In the genomic region with DNA sequence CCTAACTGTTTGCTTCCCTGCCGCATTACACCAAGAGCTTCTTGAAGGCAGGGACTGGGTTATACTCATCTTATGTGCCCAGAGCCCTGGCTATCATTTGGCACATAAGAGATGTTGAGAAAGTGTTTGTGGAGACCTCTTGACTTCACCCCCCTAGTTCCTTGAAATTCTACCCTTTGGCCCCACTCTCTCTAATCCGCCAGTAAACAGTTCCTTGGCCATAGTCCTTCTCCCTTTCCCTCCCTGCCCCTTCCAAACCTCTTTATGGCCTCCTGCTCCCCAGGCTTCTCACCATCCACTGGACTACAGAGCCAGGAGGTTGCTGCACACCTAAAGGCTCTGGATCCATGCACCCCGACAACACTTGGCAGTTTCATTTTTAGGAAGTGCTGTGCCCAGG, we compare ENCODE assay signal across 19 cellular contexts. TPM values are rescaled to one million over a fixed set of nuclear protein-coding genes. Genes with fewer than 3 reads are reported as not detected.
DNase-seq lines count a peak whose midpoint lies in the region; FAIRE-seq and TF ChIP-seq lines count a peak whose summit lies in the region.
"Had no signal": no experiment of that assay in that cellular context is flagged by ENCODE, and none has a peak within 500 bp of the region (broad histone marks: within the 10 kb centered on the region; RNA-seq: fewer than 3 reads in every experiment).

No MANE protein-coding gene starts in this region.

- peaks cover 5 to 6% of the 10 kb centered on the region in 2 donors for H3K4me1 ChIP-seq in breast epithelium
- peaks cover 11% of the 10 kb centered on the region for H3K4me1 ChIP-seq in Karpas-422 (ENCODE audit: low read length)

- no peak overlapping the region for H3K9ac ChIP-seq in Karpas-422 (ENCODE audit: low read length)

- no peaks in the 10 kb centered on the region for H3K27me3 ChIP-seq in breast epithelium
- no peaks in the 10 kb centered on the region for H3K27me3 ChIP-seq in Karpas-422 (ENCODE audit: low read length)

- no peak overlapping the region for H3K4me3 Mint-ChIP-seq in MCF 10A (ENCODE audit: unreplicated experiment)
- no peak overlapping the region for H3K4me3 Mint-ChIP-seq in mesothelial cell of epicardium
- H3K4me3 Mint-ChIP-seq: CD14-positive monocyte had no signal

- H3K36me3 Mint-ChIP-seq in MCF 10A (ENCODE audit: insufficient read depth, unreplicated experiment) = no peaks in the 10 kb centered on the region
- H3K36me3 Mint-ChIP-seq in mesothelial cell of epicardium = no peaks in the 10 kb centered on the region
- H3K36me3 Mint-ChIP-seq: CD14-positive monocyte had no signal

- H3K9me2 ChIP-seq in Karpas-422 (replicated peaks; ENCODE audit: insufficient read depth, low read length) = no peaks in the 10 kb centered on the region

- no peak overlapping the region for H3K4me3 ChIP-seq in breast epithelium
- no peak overlapping the region for H3K4me3 ChIP-seq in Karpas-422 (ENCODE audit: low read length)
- H3K4me3 ChIP-seq: A549 had no signal

- no TSS peak for BruUV-seq in MCF 10A (replicated peaks; lab: Mats Ljungman, UMichigan)

- H3K27ac ChIP-seq in breast epithelium (no peak overlapping the region), RWPE1 (peak overlapping the region; percentile 86), substantia nigra (ENCODE audit: low read depth, low read length, poor library complexity, severe bottlenecking) (peak overlapping the region; percentile 100), Karpas-422 (ENCODE audit: low read length) (no peak overlapping the region)
- H3K27ac ChIP-seq: A549 had no signal

- POLR2A ChIA-PET in MCF 10A (lab: Yijun Ruan, JAX) (interaction anchor here (3.0 kb wide), 1 partner anchor 10 kb away, joined by 14 read pairs; no protein-coding TSS in a partner anchor), RWPE1 (lab: Yijun Ruan, JAX; ENCODE audit: low non-redundant PET) (no interaction called here)

- intact Hi-C loops in MCF 10A (cut with micrococcal nuclease) = no loop called here
- intact Hi-C loops in breast epithelium (cut with DNase I; ENCODE audit: low total_unique reads) = no loop called here

- CTCF ChIA-PET in MCF 10A (lab: Yijun Ruan, JAX) = interaction anchor here (2.0 to 37.5 kb wide), 4 partner anchors 10 to 79 kb away, joined by 7 to 1608 read pairs (median 103); no protein-coding TSS in a partner anchor
- CTCF ChIA-PET in RWPE1 (lab: Yijun Ruan, JAX) = interaction anchor here (0.7 to 5.7 kb wide), 3 partner anchors 15 to 178 kb away, joined by 4 to 36 read pairs (median 5); no protein-coding TSS in a partner anchor

- H3K27ac Mint-ChIP-seq in MCF 10A (ENCODE audit: low read depth, unreplicated experiment) (peak overlapping the region; percentile 87), mesothelial cell of epicardium (peak overlapping the region; percentile 0)

- H3K9me3 ChIP-seq in breast epithelium (no peaks in the 10 kb centered on the region), Karpas-422 (ENCODE audit: low read length) (no peaks in the 10 kb centered on the region)
- H3K9me3 ChIP-seq: A549 had no signal

- no peak overlapping the region for H2AFZ ChIP-seq in Karpas-422 (ENCODE audit: low read length)

- H3K4me2 ChIP-seq in Karpas-422 (ENCODE audit: low read depth, low read length, poor library complexity, severe bottlenecking) = no peak overlapping the region
- H3K4me2 ChIP-seq: A549 had no signal

- no peak for TF ChIP-seq POLR2A in breast epithelium (IDR thresholded peaks at IDR 0.05)

- H3K79me2 ChIP-seq in Karpas-422 (ENCODE audit: low read length) = no peaks in the 10 kb centered on the region

- no peaks in the 10 kb centered on the region for H4K20me1 ChIP-seq in Karpas-422 (ENCODE audit: insufficient read depth, low read depth, low read length)

- DNase-seq in MCF 10A (ENCODE audit: unreplicated experiment) (no peak), breast epithelium (ENCODE audit: low spot score in 2 of 2) (no peak), RWPE1 (ENCODE audit: low spot score) (no peak), mesothelial cell of epicardium (ENCODE audit: low spot score in 2 of 2, unreplicated experiment in 2 of 2) (no peak), substantia nigra (lab: John Stamatoyannopoulos, UW) (no peak), Karpas-422 (no peak), SKM-1 treated with dmso at 0.1 percent for 144 hours (lab: John Stamatoyannopoulos, UW; ENCODE audit: unreplicated experiment) (no peak), frontal cortex (ENCODE audit: low spot score in 2 of 2) (no peak)
- DNase-seq: DND-41, GDM1, KBM-7, NCI-H1092, NCI-H1694 treated with DMSO at 0.1 percent for 48 hours, NCI-H446 treated with DMSO at 0.1 percent for 48 hours, NCI-H82 had no signal

- FAIRE-seq in frontal cortex (lab: Jason Lieb, UNC) = no peak
- FAIRE-seq: A549, GM19239 had no signal

- TF ChIP-seq CTCF in MCF 10A (IDR thresholded peaks at IDR 0.05; ENCODE audit: unreplicated experiment) (no peak), breast epithelium (IDR thresholded peaks at IDR 0.05) (no peak), RWPE1 (conservative IDR thresholded peaks at IDR 0.05; ENCODE audit: low read depth) (no peak), mesothelial cell of epicardium (IDR thresholded peaks at IDR 0.05; ENCODE audit: unreplicated experiment) (no peak)

- H3K36me3 ChIP-seq in breast epithelium (no peaks in the 10 kb centered on the region), Karpas-422 (ENCODE audit: insufficient read depth, low read length) (no peaks in the 10 kb centered on the region)

- H3K27me3 Mint-ChIP-seq in MCF 10A (ENCODE audit: insufficient read depth, unreplicated experiment) = no peaks in the 10 kb centered on the region
- H3K27me3 Mint-ChIP-seq in mesothelial cell of epicardium (ENCODE audit: low read depth) = peaks cover under 1% of the 10 kb centered on the region

- H3K9me3 Mint-ChIP-seq in MCF 10A (ENCODE audit: unreplicated experiment) = no peaks in the 10 kb centered on the region
- H3K9me3 Mint-ChIP-seq in mesothelial cell of epicardium = no peaks in the 10 kb centered on the region
- H3K9me3 Mint-ChIP-seq: CD14-positive monocyte had no signal

- H3K4me1 Mint-ChIP-seq in MCF 10A (ENCODE audit: insufficient read depth, unreplicated experiment) (peaks cover 32% of the 10 kb centered on the region), mesothelial cell of epicardium (peaks cover 39% of the 10 kb centered on the region)

RNA-seq across cellular contexts. Expression of a gene that starts 1.5 kb away (rescaled TPM):
- 4.9 and 6.8 TPM in 2 replicates for total RNA-seq in MCF 10A (2022)
- 10 to 100 TPM in 1 of 3 donors, 1 to 10 TPM in 2; 1.4 to 12.3 (median 9.2) TPM for total RNA-seq in breast epithelium
- 28.7 to 33.2 TPM (median 31.1 TPM) in 3 replicates for total RNA-seq in mesothelial cell of epicardium
- total RNA-seq in Karpas-422 (2014; rRNA removed; shearing (Covaris generic); ENCODE audit: low replicate concordance) = 0.45 TPM in 1 of 2 replicates, not detected in the other
- 0.82 TPM for total RNA-seq in frontal cortex

RNA-seq across cellular contexts. Expression of a gene that starts 47.1 kb away (rescaled TPM):
- total RNA-seq in MCF 10A (2022) (0.72 and 1.1 TPM in 2 replicates), breast epithelium (1 to 10 TPM in 1 of 3 donors, under 1 TPM in 1, not detected in 1; 0.66 to 1.5 TPM), mesothelial cell of epicardium (0.66 to 0.74 TPM (median 0.72 TPM) in 3 replicates), frontal cortex (0.41 TPM)
- total RNA-seq in Karpas-422 (2014; rRNA removed; shearing (Covaris generic); ENCODE audit: low replicate concordance) = not detected in 2 replicates
- total RNA-seq: Right ventricle myocardium inferior had no signal

Comparison
In these comparisons a context has a peak if more than half of its experiments do, and no peak if none do; other contexts are left out.
1. H3K27ac ChIP-seq: peak in RWPE1 (single experiment) and substantia nigra (single experiment); none in breast epithelium (0 of 2) and Karpas-422 (single experiment).